In the genomic region with DNA sequence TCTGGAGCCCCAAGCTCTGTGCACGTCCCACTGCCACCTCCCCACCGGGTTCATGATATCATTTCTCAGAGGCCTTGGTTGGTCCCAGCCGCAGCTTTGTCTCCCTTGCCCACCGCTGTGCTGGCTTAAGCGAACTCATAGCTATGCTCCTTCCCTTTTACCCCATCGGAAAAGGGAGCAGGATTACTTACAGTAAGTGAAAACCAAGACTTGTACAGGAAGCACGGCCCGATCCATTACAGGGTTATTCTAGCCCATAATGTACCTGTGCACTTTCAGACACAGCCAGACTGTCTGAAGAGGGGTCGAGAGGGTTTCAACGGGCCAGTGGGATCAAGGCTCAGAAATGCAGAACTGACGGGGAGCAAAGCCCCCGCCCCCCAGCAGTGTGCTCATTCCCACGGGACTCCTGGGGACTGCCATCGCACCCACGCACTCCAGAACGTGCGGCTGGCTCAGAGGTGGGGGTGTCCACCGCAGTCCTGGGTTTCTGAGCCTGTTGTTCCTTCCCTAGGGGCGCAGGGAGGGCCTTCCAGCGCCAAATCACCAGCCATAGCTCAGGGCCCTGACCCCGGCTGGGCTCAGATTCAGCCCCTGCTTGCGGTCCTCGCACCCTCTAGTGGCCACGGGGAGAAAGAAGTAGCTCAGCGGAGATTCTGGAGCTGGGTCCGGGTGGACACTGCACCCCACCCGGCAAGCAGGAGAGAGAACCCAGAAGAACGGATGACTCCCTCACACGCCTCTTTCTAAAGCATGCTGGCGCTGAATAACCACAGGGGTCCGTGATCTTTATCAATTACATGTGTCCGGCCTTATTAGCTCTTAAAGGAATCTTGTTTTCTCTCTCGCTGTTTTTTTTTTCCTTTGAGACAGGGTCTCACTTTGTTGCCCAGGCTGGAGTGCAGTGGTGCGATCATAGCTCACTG, we compare ENCODE assay signal across 1 cellular context.
TF ChIP-seq lines count a peak whose summit lies in the region.

No MANE protein-coding gene starts in this region.

TF ChIP-seq in HepG2, 621 proteins besides CTCF, POLR2A, EP300 and RAD21 (continued from another document and continues in another):
- TF ChIP-seq, protein P1, sequence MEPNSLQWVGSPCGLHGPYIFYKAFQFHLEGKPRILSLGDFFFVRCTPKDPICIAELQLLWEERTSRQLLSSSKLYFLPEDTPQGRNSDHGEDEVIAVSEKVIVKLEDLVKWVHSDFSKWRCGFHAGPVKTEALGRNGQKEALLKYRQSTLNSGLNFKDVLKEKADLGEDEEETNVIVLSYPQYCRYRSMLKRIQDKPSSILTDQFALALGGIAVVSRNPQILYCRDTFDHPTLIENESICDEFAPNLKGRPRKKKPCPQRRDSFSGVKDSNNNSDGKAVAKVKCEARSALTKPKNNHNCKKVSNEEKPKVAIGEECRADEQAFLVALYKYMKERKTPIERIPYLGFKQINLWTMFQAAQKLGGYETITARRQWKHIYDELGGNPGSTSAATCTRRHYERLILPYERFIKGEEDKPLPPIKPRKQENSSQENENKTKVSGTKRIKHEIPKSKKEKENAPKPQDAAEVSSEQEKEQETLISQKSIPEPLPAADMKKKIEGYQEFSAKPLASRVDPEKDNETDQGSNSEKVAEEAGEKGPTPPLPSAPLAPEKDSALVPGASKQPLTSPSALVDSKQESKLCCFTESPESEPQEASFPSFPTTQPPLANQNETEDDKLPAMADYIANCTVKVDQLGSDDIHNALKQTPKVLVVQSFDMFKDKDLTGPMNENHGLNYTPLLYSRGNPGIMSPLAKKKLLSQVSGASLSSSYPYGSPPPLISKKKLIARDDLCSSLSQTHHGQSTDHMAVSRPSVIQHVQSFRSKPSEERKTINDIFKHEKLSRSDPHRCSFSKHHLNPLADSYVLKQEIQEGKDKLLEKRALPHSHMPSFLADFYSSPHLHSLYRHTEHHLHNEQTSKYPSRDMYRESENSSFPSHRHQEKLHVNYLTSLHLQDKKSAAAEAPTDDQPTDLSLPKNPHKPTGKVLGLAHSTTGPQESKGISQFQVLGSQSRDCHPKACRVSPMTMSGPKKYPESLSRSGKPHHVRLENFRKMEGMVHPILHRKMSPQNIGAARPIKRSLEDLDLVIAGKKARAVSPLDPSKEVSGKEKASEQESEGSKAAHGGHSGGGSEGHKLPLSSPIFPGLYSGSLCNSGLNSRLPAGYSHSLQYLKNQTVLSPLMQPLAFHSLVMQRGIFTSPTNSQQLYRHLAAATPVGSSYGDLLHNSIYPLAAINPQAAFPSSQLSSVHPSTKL (CRISPR knock-in tag; IDR thresholded peaks at IDR 0.05): peak; percentile 80
- TF ChIP-seq HNRNPK (IDR thresholded peaks at IDR 0.05; ENCODE audit: low read depth, low read length, poor library complexity, severe bottlenecking): no peak
- TF ChIP-seq KDM4B (CRISPR knock-in tag; IDR thresholded peaks at IDR 0.05): peak; percentile 84
- no peak for TF ChIP-seq NCOA1 (CRISPR knock-in tag; IDR thresholded peaks at IDR 0.05)
- peak; percentile 88 for TF ChIP-seq IKZF4 (CRISPR knock-in tag; IDR thresholded peaks at IDR 0.05; ENCODE audit: borderline replicate concordance, low read depth, not compliant biosample characterization)
- TF ChIP-seq, protein P2, sequence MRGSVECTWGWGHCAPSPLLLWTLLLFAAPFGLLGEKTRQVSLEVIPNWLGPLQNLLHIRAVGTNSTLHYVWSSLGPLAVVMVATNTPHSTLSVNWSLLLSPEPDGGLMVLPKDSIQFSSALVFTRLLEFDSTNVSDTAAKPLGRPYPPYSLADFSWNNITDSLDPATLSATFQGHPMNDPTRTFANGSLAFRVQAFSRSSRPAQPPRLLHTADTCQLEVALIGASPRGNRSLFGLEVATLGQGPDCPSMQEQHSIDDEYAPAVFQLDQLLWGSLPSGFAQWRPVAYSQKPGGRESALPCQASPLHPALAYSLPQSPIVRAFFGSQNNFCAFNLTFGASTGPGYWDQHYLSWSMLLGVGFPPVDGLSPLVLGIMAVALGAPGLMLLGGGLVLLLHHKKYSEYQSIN (CRISPR knock-in tag; IDR thresholded peaks at IDR 0.05; ENCODE audit: borderline replicate concordance): no peak
- TF ChIP-seq, protein P3, sequence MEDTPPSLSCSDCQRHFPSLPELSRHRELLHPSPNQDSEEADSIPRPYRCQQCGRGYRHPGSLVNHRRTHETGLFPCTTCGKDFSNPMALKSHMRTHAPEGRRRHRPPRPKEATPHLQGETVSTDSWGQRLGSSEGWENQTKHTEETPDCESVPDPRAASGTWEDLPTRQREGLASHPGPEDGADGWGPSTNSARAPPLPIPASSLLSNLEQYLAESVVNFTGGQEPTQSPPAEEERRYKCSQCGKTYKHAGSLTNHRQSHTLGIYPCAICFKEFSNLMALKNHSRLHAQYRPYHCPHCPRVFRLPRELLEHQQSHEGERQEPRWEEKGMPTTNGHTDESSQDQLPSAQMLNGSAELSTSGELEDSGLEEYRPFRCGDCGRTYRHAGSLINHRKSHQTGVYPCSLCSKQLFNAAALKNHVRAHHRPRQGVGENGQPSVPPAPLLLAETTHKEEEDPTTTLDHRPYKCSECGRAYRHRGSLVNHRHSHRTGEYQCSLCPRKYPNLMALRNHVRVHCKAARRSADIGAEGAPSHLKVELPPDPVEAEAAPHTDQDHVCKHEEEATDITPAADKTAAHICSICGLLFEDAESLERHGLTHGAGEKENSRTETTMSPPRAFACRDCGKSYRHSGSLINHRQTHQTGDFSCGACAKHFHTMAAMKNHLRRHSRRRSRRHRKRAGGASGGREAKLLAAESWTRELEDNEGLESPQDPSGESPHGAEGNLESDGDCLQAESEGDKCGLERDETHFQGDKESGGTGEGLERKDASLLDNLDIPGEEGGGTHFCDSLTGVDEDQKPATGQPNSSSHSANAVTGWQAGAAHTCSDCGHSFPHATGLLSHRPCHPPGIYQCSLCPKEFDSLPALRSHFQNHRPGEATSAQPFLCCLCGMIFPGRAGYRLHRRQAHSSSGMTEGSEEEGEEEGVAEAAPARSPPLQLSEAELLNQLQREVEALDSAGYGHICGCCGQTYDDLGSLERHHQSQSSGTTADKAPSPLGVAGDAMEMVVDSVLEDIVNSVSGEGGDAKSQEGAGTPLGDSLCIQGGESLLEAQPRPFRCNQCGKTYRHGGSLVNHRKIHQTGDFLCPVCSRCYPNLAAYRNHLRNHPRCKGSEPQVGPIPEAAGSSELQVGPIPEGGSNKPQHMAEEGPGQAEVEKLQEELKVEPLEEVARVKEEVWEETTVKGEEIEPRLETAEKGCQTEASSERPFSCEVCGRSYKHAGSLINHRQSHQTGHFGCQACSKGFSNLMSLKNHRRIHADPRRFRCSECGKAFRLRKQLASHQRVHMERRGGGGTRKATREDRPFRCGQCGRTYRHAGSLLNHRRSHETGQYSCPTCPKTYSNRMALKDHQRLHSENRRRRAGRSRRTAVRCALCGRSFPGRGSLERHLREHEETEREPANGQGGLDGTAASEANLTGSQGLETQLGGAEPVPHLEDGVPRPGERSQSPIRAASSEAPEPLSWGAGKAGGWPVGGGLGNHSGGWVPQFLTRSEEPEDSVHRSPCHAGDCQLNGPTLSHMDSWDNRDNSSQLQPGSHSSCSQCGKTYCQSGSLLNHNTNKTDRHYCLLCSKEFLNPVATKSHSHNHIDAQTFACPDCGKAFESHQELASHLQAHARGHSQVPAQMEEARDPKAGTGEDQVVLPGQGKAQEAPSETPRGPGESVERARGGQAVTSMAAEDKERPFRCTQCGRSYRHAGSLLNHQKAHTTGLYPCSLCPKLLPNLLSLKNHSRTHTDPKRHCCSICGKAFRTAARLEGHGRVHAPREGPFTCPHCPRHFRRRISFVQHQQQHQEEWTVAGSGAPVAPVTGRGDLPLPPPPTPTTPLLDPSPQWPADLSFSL (CRISPR knock-in tag; IDR thresholded peaks at IDR 0.05): no peak
- no peak; the same call in 1 of the 2 replicates for TF ChIP-seq ZNF652 (CRISPR knock-in tag; IDR thresholded peaks at IDR 0.05; ENCODE audit: borderline replicate concordance, low read depth)
- TF ChIP-seq ZNF337 (CRISPR knock-in tag; IDR thresholded peaks at IDR 0.05; ENCODE audit: borderline replicate concordance, low read depth): peak; percentile 77; the same call in 1 of the 2 replicates
- no peak for TF ChIP-seq ZNF672 (CRISPR knock-in tag; IDR thresholded peaks at IDR 0.05)
- TF ChIP-seq NRL (CRISPR knock-in tag; IDR thresholded peaks at IDR 0.05; ENCODE audit: borderline replicate concordance): peak; percentile 78; the same call in 1 of the 2 replicates
- peak; percentile 91; the same call in 1 of the 2 replicates for TF ChIP-seq ZNF598 (CRISPR knock-in tag; IDR thresholded peaks at IDR 0.05; ENCODE audit: borderline replicate concordance)
- TF ChIP-seq ZNF724P (CRISPR knock-in tag; IDR thresholded peaks at IDR 0.05; ENCODE audit: borderline replicate concordance): no peak
- peak; percentile 77; the same call in 1 of the 2 replicates for TF ChIP-seq ZNF556 (CRISPR knock-in tag; IDR thresholded peaks at IDR 0.05; ENCODE audit: borderline replicate concordance)
- no peak for TF ChIP-seq PHF5A (CRISPR knock-in tag; IDR thresholded peaks at IDR 0.05; ENCODE audit: low read depth, unreplicated experiment)
- TF ChIP-seq, protein P4, sequence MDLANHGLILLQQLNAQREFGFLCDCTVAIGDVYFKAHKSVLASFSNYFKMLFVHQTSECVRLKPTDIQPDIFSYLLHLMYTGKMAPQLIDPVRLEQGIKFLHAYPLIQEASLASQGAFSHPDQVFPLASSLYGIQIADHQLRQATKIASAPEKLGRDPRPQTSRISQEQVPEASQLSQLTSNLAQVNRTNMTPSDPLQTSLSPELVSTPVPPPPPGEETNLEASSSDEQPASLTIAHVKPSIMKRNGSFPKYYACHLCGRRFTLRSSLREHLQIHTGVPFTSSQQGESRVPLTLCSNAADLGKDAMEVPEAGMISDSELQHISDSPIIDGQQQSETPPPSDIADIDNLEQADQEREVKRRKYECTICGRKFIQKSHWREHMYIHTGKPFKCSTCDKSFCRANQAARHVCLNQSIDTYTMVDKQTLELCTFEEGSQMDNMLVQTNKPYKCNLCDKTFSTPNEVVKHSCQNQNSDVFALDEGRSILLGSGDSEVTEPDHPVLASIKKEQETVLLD (CRISPR knock-in tag; IDR thresholded peaks at IDR 0.05; ENCODE audit: low read depth): no peak
- no peak for TF ChIP-seq EZH2 (conservative IDR thresholded peaks at IDR 0.05; ENCODE audit: low read depth, low read length)
- peak; percentile 49; the same call in 1 of the 2 replicates for TF ChIP-seq SIN3B (IDR thresholded peaks at IDR 0.05; ENCODE audit: low read length)
- no peak for TF ChIP-seq ATF7 (IDR thresholded peaks at IDR 0.05)
- no peak for TF ChIP-seq ATF7 (CRISPR knock-in tag; IDR thresholded peaks at IDR 0.05)
- no peak for TF ChIP-seq ZNF549 (CRISPR knock-in tag; IDR thresholded peaks at IDR 0.05)
- TF ChIP-seq, protein P5, sequence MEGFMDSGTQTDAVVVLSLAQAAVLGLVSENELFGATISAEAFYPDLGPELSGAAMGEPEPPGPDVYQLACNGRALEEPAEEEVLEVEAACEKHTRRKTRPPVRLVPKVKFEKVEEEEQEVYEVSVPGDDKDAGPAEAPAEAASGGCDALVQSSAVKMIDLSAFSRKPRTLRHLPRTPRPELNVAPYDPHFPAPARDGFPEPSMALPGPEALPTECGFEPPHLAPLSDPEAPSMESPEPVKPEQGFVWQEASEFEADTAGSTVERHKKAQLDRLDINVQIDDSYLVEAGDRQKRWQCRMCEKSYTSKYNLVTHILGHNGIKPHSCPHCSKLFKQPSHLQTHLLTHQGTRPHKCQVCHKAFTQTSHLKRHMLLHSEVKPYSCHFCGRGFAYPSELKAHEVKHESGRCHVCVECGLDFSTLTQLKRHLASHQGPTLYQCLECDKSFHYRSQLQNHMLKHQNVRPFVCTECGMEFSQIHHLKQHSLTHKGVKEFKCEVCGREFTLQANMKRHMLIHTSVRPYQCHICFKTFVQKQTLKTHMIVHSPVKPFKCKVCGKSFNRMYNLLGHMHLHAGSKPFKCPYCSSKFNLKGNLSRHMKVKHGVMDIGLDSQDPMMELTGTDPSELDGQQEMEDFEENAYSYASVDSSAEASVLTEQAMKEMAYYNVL (CRISPR knock-in tag; IDR thresholded peaks at IDR 0.05; ENCODE audit: borderline replicate concordance): peak; percentile 38; the same call in 1 of the 2 replicates
- TF ChIP-seq, protein P6, sequence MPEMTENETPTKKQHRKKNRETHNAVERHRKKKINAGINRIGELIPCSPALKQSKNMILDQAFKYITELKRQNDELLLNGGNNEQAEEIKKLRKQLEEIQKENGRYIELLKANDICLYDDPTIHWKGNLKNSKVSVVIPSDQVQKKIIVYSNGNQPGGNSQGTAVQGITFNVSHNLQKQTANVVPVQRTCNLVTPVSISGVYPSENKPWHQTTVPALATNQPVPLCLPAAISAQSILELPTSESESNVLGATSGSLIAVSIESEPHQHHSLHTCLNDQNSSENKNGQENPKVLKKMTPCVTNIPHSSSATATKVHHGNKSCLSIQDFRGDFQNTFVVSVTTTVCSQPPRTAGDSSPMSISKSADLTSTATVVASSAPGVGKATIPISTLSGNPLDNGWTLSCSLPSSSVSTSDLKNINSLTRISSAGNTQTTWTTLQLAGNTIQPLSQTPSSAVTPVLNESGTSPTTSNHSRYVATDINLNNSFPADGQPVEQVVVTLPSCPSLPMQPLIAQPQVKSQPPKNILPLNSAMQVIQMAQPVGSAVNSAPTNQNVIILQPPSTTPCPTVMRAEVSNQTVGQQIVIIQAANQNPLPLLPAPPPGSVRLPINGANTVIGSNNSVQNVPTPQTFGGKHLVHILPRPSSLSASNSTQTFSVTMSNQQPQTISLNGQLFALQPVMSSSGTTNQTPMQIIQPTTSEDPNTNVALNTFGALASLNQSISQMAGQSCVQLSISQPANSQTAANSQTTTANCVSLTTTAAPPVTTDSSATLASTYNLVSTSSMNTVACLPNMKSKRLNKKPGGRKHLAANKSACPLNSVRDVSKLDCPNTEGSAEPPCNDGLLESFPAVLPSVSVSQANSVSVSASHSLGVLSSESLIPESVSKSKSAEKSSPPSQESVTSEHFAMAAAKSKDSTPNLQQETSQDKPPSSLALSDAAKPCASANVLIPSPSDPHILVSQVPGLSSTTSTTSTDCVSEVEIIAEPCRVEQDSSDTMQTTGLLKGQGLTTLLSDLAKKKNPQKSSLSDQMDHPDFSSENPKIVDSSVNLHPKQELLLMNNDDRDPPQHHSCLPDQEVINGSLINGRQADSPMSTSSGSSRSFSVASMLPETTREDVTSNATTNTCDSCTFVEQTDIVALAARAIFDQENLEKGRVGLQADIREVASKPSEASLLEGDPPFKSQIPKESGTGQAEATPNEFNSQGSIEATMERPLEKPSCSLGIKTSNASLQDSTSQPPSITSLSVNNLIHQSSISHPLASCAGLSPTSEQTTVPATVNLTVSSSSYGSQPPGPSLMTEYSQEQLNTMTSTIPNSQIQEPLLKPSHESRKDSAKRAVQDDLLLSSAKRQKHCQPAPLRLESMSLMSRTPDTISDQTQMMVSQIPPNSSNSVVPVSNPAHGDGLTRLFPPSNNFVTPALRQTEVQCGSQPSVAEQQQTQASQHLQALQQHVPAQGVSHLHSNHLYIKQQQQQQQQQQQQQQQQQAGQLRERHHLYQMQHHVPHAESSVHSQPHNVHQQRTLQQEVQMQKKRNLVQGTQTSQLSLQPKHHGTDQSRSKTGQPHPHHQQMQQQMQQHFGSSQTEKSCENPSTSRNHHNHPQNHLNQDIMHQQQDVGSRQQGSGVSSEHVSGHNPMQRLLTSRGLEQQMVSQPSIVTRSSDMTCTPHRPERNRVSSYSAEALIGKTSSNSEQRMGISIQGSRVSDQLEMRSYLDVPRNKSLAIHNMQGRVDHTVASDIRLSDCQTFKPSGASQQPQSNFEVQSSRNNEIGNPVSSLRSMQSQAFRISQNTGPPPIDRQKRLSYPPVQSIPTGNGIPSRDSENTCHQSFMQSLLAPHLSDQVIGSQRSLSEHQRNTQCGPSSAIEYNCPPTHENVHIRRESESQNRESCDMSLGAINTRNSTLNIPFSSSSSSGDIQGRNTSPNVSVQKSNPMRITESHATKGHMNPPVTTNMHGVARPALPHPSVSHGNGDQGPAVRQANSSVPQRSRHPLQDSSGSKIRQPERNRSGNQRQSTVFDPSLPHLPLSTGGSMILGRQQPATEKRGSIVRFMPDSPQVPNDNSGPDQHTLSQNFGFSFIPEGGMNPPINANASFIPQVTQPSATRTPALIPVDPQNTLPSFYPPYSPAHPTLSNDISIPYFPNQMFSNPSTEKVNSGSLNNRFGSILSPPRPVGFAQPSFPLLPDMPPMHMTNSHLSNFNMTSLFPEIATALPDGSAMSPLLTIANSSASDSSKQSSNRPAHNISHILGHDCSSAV (CRISPR knock-in tag; IDR thresholded peaks at IDR 0.05; ENCODE audit: borderline replicate concordance): 0 out of 2 replicates have a peak, but pooled peaks have one; percentile 65
- peak; percentile 80 for TF ChIP-seq ZFX (CRISPR knock-in tag; IDR thresholded peaks at IDR 0.05; ENCODE audit: low read depth)
- TF ChIP-seq MLLT10 (CRISPR knock-in tag; IDR thresholded peaks at IDR 0.05): no peak
